In genomic region chr7:102389810-102390209, GRCh38 we compare ENCODE assay signal across 19 cellular contexts. TPM values are rescaled to one million over a fixed set of nuclear protein-coding genes. Genes with fewer than 3 reads are reported as not detected.
"Had no signal": no experiment of that assay in that cellular context is flagged by ENCODE, and none has a peak within 500 bp of the region (broad histone marks: within the 10 kb centered on the region; RNA-seq: fewer than 3 reads in every experiment).

No MANE protein-coding gene starts in this region.

- H3K9ac ChIP-seq: parathyroid adenoma had no signal

- H3K4me1 Mint-ChIP-seq: activated naive CD8-positive, alpha-beta T cell treated with anti-CD3 and anti-CD28 coated beads, Interleukin-2, amount 10 ng/mL, durations not matched to agents 7 days and 5 days; endodermal cell had no signal

- H3K27ac Mint-ChIP-seq: activated CD8-positive, alpha-beta T cell treated with anti-CD3 and anti-CD28 coated beads for 36 hours; activated naive CD8-positive, alpha-beta T cell treated with anti-CD3 and anti-CD28 coated beads, Interleukin-2, amount 10 ng/mL, durations not matched to agents 7 days and 5 days; activated T-cell treated with anti-CD3 and anti-CD28 coated beads, Interleukin-2, amount 50 U/mL, for 72 hours; endodermal cell had no signal

- H3K36me3 ChIP-seq: breast epithelium, thyroid gland, vagina had no signal

- H3K9me3 Mint-ChIP-seq: activated CD8-positive, alpha-beta T cell treated with anti-CD3 and anti-CD28 coated beads for 36 hours; activated naive CD8-positive, alpha-beta T cell treated with anti-CD3 and anti-CD28 coated beads, Interleukin-2, amount 10 ng/mL, durations not matched to agents 7 days and 5 days; activated T-cell treated with anti-CD3 and anti-CD28 coated beads, Interleukin-2, amount 50 U/mL, for 72 hours; endodermal cell had no signal

- H3K9me3 ChIP-seq: breast epithelium, thyroid gland, vagina had no signal

- H3K27ac ChIP-seq: breast epithelium, parathyroid adenoma, thyroid gland, vagina had no signal

- DNase-seq: activated CD8-positive, alpha-beta memory T cell treated with anti-CD3 and anti-CD28 coated beads, Interleukin-2, amount 50 U/mL, for 4 hours; activated CD8-positive, alpha-beta T cell treated with anti-CD3 and anti-CD28 coated beads for 36 hours; activated naive CD8-positive, alpha-beta T cell treated with anti-CD3 and anti-CD28 coated beads, Interleukin-2, amount 10 ng/mL, durations not matched to agents 7 days and 5 days; activated T-cell treated with anti-CD3 and anti-CD28 coated beads, Interleukin-2, amount 50 U/mL, for 72 hours; aorta; endodermal cell; erythroblast; hippocampal formation; kidney glomerular epithelial cell; midbrain; retina; thyroid gland had no signal

- H3K4me3 ChIP-seq: breast epithelium, thyroid gland, vagina had no signal

- H3K79me2 ChIP-seq: parathyroid adenoma had no signal

- H3K27me3 ChIP-seq: breast epithelium, thyroid gland, vagina had no signal

- H3K4me1 ChIP-seq: breast epithelium, parathyroid adenoma, thyroid gland had no signal

- H3K27me3 Mint-ChIP-seq: activated CD8-positive, alpha-beta T cell treated with anti-CD3 and anti-CD28 coated beads for 36 hours; activated naive CD8-positive, alpha-beta T cell treated with anti-CD3 and anti-CD28 coated beads, Interleukin-2, amount 10 ng/mL, durations not matched to agents 7 days and 5 days had no signal

- H2AFZ ChIP-seq: parathyroid adenoma had no signal

- ATAC-seq: activated CD8-positive, alpha-beta T cell treated with anti-CD3 and anti-CD28 coated beads for 36 hours had no signal

- H3K4me3 Mint-ChIP-seq: activated CD8-positive, alpha-beta T cell treated with anti-CD3 and anti-CD28 coated beads for 36 hours; activated naive CD8-positive, alpha-beta T cell treated with anti-CD3 and anti-CD28 coated beads, Interleukin-2, amount 10 ng/mL, durations not matched to agents 7 days and 5 days; activated T-cell treated with anti-CD3 and anti-CD28 coated beads, Interleukin-2, amount 50 U/mL, for 72 hours; endodermal cell had no signal

RNA-seq across cellular contexts. Expression of gene SPDYE6, which starts 33.6 kb away (rescaled TPM):
- total RNA-seq: activated CD8-positive, alpha-beta T cell treated with anti-CD3 and anti-CD28 coated beads for 36 hours; activated naive CD8-positive, alpha-beta T cell treated with anti-CD3 and anti-CD28 coated beads, Interleukin-2, amount 10 ng/mL, durations not matched to agents 7 days and 5 days; activated T-cell treated with anti-CD3 and anti-CD28 coated beads, Interleukin-2, amount 50 U/mL, for 72 hours; aorta; chondrocyte; dermis microvascular lymphatic vessel endothelial cell; endodermal cell; lower leg skin; skeletal muscle tissue; thyroid gland; vagina had no signal
